17 cellular contexts compared by ENCODE assay signal in genomic region chr17:21387616-21388015, GRCh38. TPM values are rescaled to one million over a fixed set of nuclear protein-coding genes. Genes with fewer than 3 reads are reported as not detected.
"Had no signal": no experiment of that assay in that cellular context is flagged by ENCODE, and none has a peak within 500 bp of the region (broad histone marks: within the 10 kb centered on the region; RNA-seq: fewer than 3 reads in every experiment).

No MANE protein-coding gene starts in this region.

- H3K4me1 ChIP-seq: gastroesophageal sphincter, left lung had no signal

- ATAC-seq: effector memory CD8-positive, alpha-beta T cell; left lung had no signal

- FAIRE-seq: keratinocyte had no signal

- H3K9me3 ChIP-seq: esophagus muscularis mucosa, gastroesophageal sphincter, left lung, stomach, thoracic aorta had no signal

- H3K27me3 ChIP-seq: gastroesophageal sphincter had no signal

- H3K27ac ChIP-seq: epithelial cell of prostate, esophagus muscularis mucosa, left lung, skin epidermis, stomach, thoracic aorta had no signal

- DNase-seq: effector memory CD8-positive, alpha-beta T cell; foreskin fibroblast; immature natural killer cell; mesenchymal stem cell; midbrain; naive B cell; stimulated activated CD4-positive, alpha-beta T cell treated with anti-CD3 and anti-CD28 coated beads, Interleukin-12 subunit alpha, Interleukin-12 subunit beta, amount 100 ng/mL, for 4 hours; stimulated activated naive CD4-positive, alpha-beta T cell; stomach had no signal

- H3K4me3 ChIP-seq: esophagus muscularis mucosa, gastroesophageal sphincter, left lung, lung, skin epidermis, stomach, thoracic aorta had no signal

- H3K36me3 ChIP-seq: esophagus muscularis mucosa, gastroesophageal sphincter, left lung, stomach, thoracic aorta had no signal

RNA-seq across cellular contexts. Expression of gene KCNJ12, which starts 11.5 kb away (rescaled TPM):
- polyA plus RNA-seq: immature natural killer cell had no signal
